In genomic region chr11:590997-591396, GRCh38 we compare ENCODE assay signal across 16 cellular contexts. TPM values are rescaled to one million over a fixed set of nuclear protein-coding genes. Genes with fewer than 3 reads are reported as not detected.
DNase-seq lines count a peak whose midpoint lies in the region; ATAC-seq, FAIRE-seq and TF ChIP-seq lines count a peak whose summit lies in the region.
"Had no signal": no experiment of that assay in that cellular context is flagged by ENCODE, and none has a peak within 500 bp of the region (broad histone marks: within the 10 kb centered on the region; RNA-seq: fewer than 3 reads in every experiment).

No MANE protein-coding gene starts in this region.

- H2AFZ ChIP-seq in mesenchymal stem cell (ENCODE audit: low read depth, low read length): no peak overlapping the region

- peaks cover 21% of the 10 kb centered on the region for H3K36me3 Mint-ChIP-seq in activated naive CD4-positive, alpha-beta T cell treated with anti-CD3 and anti-CD28 coated beads, Interleukin-2, amount 50 U/mL, for 24 hours
- peaks cover 0 to 90% (median 22%) of the 10 kb centered on the region in 3 donors for H3K36me3 Mint-ChIP-seq in CD8-positive, alpha-beta memory T cell

- POLR2A ChIA-PET in CD8-positive, alpha-beta memory T cell (lab: Charles Lee): interaction anchor here (0.8 to 1.0 kb wide), 2 partner anchors 15 to 21 kb away, joined by 3 to 4 read pairs; partner anchors contain the start of gene PHRF1

- H2AK5ac ChIP-seq in mesenchymal stem cell (ENCODE audit: low read length, severe bottlenecking): no peak overlapping the region

- H3K18ac ChIP-seq in mesenchymal stem cell (ENCODE audit: low read depth in 1 of 2, low read length in 2 of 2): no peak overlapping the region

- no peak overlapping the region for H2BK12ac ChIP-seq in mesenchymal stem cell (ENCODE audit: low read length in 2 of 2)

- H3K79me1 ChIP-seq in mesenchymal stem cell (replicated peaks; ENCODE audit: low read length, poor library complexity, severe bottlenecking): peaks cover 32% of the 10 kb centered on the region

- H2BK120ac ChIP-seq in mesenchymal stem cell (ENCODE audit: low read depth, low read length): peak overlapping the region; percentile 4

- peak overlapping the region; percentile 17 for H3K27ac Mint-ChIP-seq in activated naive CD4-positive, alpha-beta T cell treated with anti-CD3 and anti-CD28 coated beads, Interleukin-2, amount 50 U/mL, for 24 hours
- peak overlapping the region in 4 of 8 donors; percentile 6 to 64 (median 41) for H3K27ac Mint-ChIP-seq in CD8-positive, alpha-beta memory T cell
- H3K27ac Mint-ChIP-seq: B cell had no signal

- H3K14ac ChIP-seq in mesenchymal stem cell (ENCODE audit: low read length in 2 of 2): no peak overlapping the region

- FAIRE-seq in GM12892 (lab: Jason Lieb, UNC): no peak
- FAIRE-seq: A204.1, H1, HTR-8/SVneo had no signal

- H3K4ac ChIP-seq in mesenchymal stem cell (ENCODE audit: low read depth in 1 of 2, low read length in 2 of 2): no peak overlapping the region

- H3K36me3 ChIP-seq in mesenchymal stem cell (ENCODE audit: control insufficient read depth in 1 of 2, insufficient read depth in 2 of 2, low read depth in 1 of 2, low read length in 2 of 2): peaks cover 77 to 90% of the 10 kb centered on the region in 2 experiments
- H3K36me3 ChIP-seq in CD8-positive, alpha-beta memory T cell (ENCODE audit: insufficient read depth, low read length): peaks cover 41% of the 10 kb centered on the region

- no peak overlapping the region for H3K9ac ChIP-seq in mesenchymal stem cell (ENCODE audit: low read length)

- no peak overlapping the region for H3K27ac ChIP-seq in mesenchymal stem cell (ENCODE audit: low read length, poor library complexity, severe bottlenecking)
- H3K27ac ChIP-seq in CD8-positive, alpha-beta memory T cell (ENCODE audit: low read depth, low read length): no peak overlapping the region

- no peaks in the 10 kb centered on the region for H3K9me3 ChIP-seq in mesenchymal stem cell (ENCODE audit: control insufficient read depth, low read length)
- no peaks in the 10 kb centered on the region for H3K9me3 ChIP-seq in CD8-positive, alpha-beta memory T cell (ENCODE audit: low read length)
- H3K9me3 ChIP-seq: Caco-2, HAP-1 had no signal

- H4K91ac ChIP-seq in mesenchymal stem cell (ENCODE audit: low read length): no peak overlapping the region

- peaks cover 13% of the 10 kb centered on the region for H3K4me1 ChIP-seq in mesenchymal stem cell (ENCODE audit: control insufficient read depth, insufficient read depth, low read depth, low read length)
- H3K4me1 ChIP-seq in CD8-positive, alpha-beta memory T cell (ENCODE audit: insufficient read depth, low read length): peaks cover 22% of the 10 kb centered on the region
- H3K4me1 ChIP-seq: HAP-1 had no signal

- H3K27me3 Mint-ChIP-seq in activated naive CD4-positive, alpha-beta T cell treated with anti-CD3 and anti-CD28 coated beads, Interleukin-2, amount 50 U/mL, for 24 hours: no peaks in the 10 kb centered on the region
- H3K27me3 Mint-ChIP-seq in CD8-positive, alpha-beta memory T cell: no peaks in the 10 kb centered on the region
- H3K27me3 Mint-ChIP-seq: B cell; CD4-positive, alpha-beta memory T cell had no signal

- peaks cover 28% of the 10 kb centered on the region for H3K4me1 Mint-ChIP-seq in activated naive CD4-positive, alpha-beta T cell treated with anti-CD3 and anti-CD28 coated beads, Interleukin-2, amount 50 U/mL, for 24 hours
- peaks cover 23 to 40% (median 35%) of the 10 kb centered on the region in 3 donors for H3K4me1 Mint-ChIP-seq in CD8-positive, alpha-beta memory T cell
- H3K4me1 Mint-ChIP-seq: B cell had no signal

- H3K9me3 Mint-ChIP-seq in activated naive CD4-positive, alpha-beta T cell treated with anti-CD3 and anti-CD28 coated beads, Interleukin-2, amount 50 U/mL, for 24 hours: no peaks in the 10 kb centered on the region
- no peaks in the 10 kb centered on the region for H3K9me3 Mint-ChIP-seq in CD8-positive, alpha-beta memory T cell

- TF ChIP-seq POLR2A in GM12892 (IDR thresholded peaks at IDR 0.05; ENCODE audit: low read depth, low read length): 0 out of 2 replicates have a peak, but pooled peaks have one; percentile 10

- WGBS in mesenchymal stem cell: 88% methylated on average over 11 of the region's 11 CpGs

- no peak for DNase-seq in activated naive CD4-positive, alpha-beta T cell treated with anti-CD3 and anti-CD28 coated beads, Interleukin-2, amount 50 U/mL, for 16 hours
- DNase-seq in GM12892 (ENCODE audit: insufficient read length): no peak
- DNase-seq in cerebellar cortex (ENCODE audit: low spot score): peak; percentile 57
- no peak for DNase-seq in mesenchymal stem cell
- no peak for DNase-seq in CD8-positive, alpha-beta memory T cell
- DNase-seq in DMS153 treated with DMSO at 0.1 percent for 48 hours (lab: John Stamatoyannopoulos, UW; ENCODE audit: unreplicated experiment): no peak
- DNase-seq: Caco-2, DMS53 had no signal

- no peak overlapping the region for H3K4me2 ChIP-seq in mesenchymal stem cell (ENCODE audit: low read length, poor library complexity, severe bottlenecking)

- no peak overlapping the region for H3K4me3 Mint-ChIP-seq in activated naive CD4-positive, alpha-beta T cell treated with anti-CD3 and anti-CD28 coated beads, Interleukin-2, amount 50 U/mL, for 24 hours
- no peak overlapping the region for H3K4me3 Mint-ChIP-seq in CD8-positive, alpha-beta memory T cell
- H3K4me3 Mint-ChIP-seq: B cell; CD4-positive, alpha-beta memory T cell had no signal

- CTCF ChIA-PET in CD8-positive, alpha-beta memory T cell (lab: Charles Lee): no interaction called here

- H4K8ac ChIP-seq in mesenchymal stem cell (ENCODE audit: low read length): no peak overlapping the region

- H2BK15ac ChIP-seq in mesenchymal stem cell (ENCODE audit: low read depth, poor library complexity, severe bottlenecking): no peak overlapping the region

- ATAC-seq in GM21528 (IDR thresholded peaks at IDR 0.05; ENCODE audit: low FRiP score, unreplicated experiment): no peak

- H3K27me3 ChIP-seq in mesenchymal stem cell (ENCODE audit: control insufficient read depth in 1 of 2, insufficient read depth in 1 of 2, low read length in 2 of 2): no peaks in the 10 kb centered on the region
- no peaks in the 10 kb centered on the region for H3K27me3 ChIP-seq in CD8-positive, alpha-beta memory T cell (ENCODE audit: insufficient read depth, low read length, poor library complexity, severe bottlenecking)

- no peak overlapping the region for H2BK5ac ChIP-seq in mesenchymal stem cell (ENCODE audit: low read depth, low read length, poor library complexity, severe bottlenecking)

- H3K23ac ChIP-seq in mesenchymal stem cell (ENCODE audit: low read length in 2 of 2): no peak overlapping the region

- H3K4me3 ChIP-seq in mesenchymal stem cell (ENCODE audit: insufficient read depth in 1 of 2, low read depth in 1 of 2, low read length in 2 of 2): no peak overlapping the region
- no peak overlapping the region for H3K4me3 ChIP-seq in CD8-positive, alpha-beta memory T cell (ENCODE audit: low read length)
- H3K4me3 ChIP-seq: HAP-1 had no signal

RNA-seq across cellular contexts. Expression of gene PHRF1, which starts 14.7 kb away (rescaled TPM):
- 6.1 TPM for polyA plus RNA-seq in GM12892 (2012; ENCODE audit: missing spikeins)
- polyA plus RNA-seq in mesenchymal stem cell (2013, experiment 1 of 2): 13.2 TPM
- 11.9 TPM for polyA plus RNA-seq in mesenchymal stem cell (2013, experiment 2 of 2)
- 10 to 100 TPM; 47.3 to 49.8 TPM for total RNA-seq in CD8-positive, alpha-beta memory T cell
- polyA plus RNA-seq in CD8-positive, alpha-beta memory T cell: 17.7 TPM

RNA-seq across cellular contexts. Expression of gene IRF7, which starts 24.8 kb away (rescaled TPM):
- polyA plus RNA-seq in GM12892 (2012; ENCODE audit: missing spikeins): 20.1 TPM
- 6.8 TPM for polyA plus RNA-seq in mesenchymal stem cell (2013, experiment 1 of 2)
- polyA plus RNA-seq in mesenchymal stem cell (2013, experiment 2 of 2): 7.3 TPM
- 10 to 100 TPM; 16.4 to 18.0 TPM for total RNA-seq in CD8-positive, alpha-beta memory T cell
- polyA plus RNA-seq in CD8-positive, alpha-beta memory T cell: 38.6 TPM

RNA-seq across cellular contexts. Expression of gene RASSF7, which starts 30.2 kb away (rescaled TPM):
- 7.8 TPM for polyA plus RNA-seq in GM12892 (2012; ENCODE audit: missing spikeins)
- polyA plus RNA-seq in mesenchymal stem cell (2013, experiment 1 of 2): 3.2 TPM
- 2.3 TPM for polyA plus RNA-seq in mesenchymal stem cell (2013, experiment 2 of 2)
- 10 to 100 TPM; 20.4 to 20.7 TPM for total RNA-seq in CD8-positive, alpha-beta memory T cell
- polyA plus RNA-seq in CD8-positive, alpha-beta memory T cell: 39.7 TPM

RNA-seq across cellular contexts. Expression of gene LMNTD2, which starts 30.5 kb away (rescaled TPM):
- 0.47 TPM for polyA plus RNA-seq in GM12892 (2012; ENCODE audit: missing spikeins)
- 0.46 TPM for polyA plus RNA-seq in mesenchymal stem cell (2013, experiment 1 of 2)
- 0.67 TPM for polyA plus RNA-seq in mesenchymal stem cell (2013, experiment 2 of 2)
- 1 to 10 TPM; 1.2 to 2.4 TPM for total RNA-seq in CD8-positive, alpha-beta memory T cell
- 1.1 TPM for polyA plus RNA-seq in CD8-positive, alpha-beta memory T cell

RNA-seq across cellular contexts. Expression of gene CDHR5, which starts 33.8 kb away (rescaled TPM):
- polyA plus RNA-seq in GM12892 (2012; ENCODE audit: missing spikeins): 0.30 TPM
- polyA plus RNA-seq in mesenchymal stem cell (2013, experiment 1 of 2): not detected
- not detected for polyA plus RNA-seq in mesenchymal stem cell (2013, experiment 2 of 2)
- total RNA-seq in CD8-positive, alpha-beta memory T cell: not detected
- polyA plus RNA-seq in CD8-positive, alpha-beta memory T cell: not detected
- total RNA-seq: B cell; CD4-positive, alpha-beta memory T cell; H1 had no signal
- polyA plus RNA-seq: CD4-positive, alpha-beta memory T cell; H1 had no signal
